Comparison of ENCODE assay signal across 35 cellular contexts in genomic region chr13:111993701-111994100, GRCh38.
"Had no signal": no experiment of that assay in that cellular context is flagged by ENCODE, and none has a peak within 500 bp of the region (broad histone marks: within the 10 kb centered on the region; RNA-seq: fewer than 3 reads in every experiment).

No MANE protein-coding gene starts in this region.

- H3K36me3 Mint-ChIP-seq: activated CD8-positive, alpha-beta memory T cell treated with anti-CD3 and anti-CD28 coated beads, Interleukin-2, amount 10 ng/mL, durations not matched to agents 7 days and 5 days; activated naive CD4-positive, alpha-beta T cell treated with anti-CD3 and anti-CD28 coated beads, Interleukin-2, amount 10 ng/mL, durations not matched to agents 7 days and 5 days; activated naive CD4-positive, alpha-beta T cell treated with anti-CD3 and anti-CD28 coated beads, Interleukin-2, amount 50 U/mL, for 24 hours; activated naive CD8-positive, alpha-beta T cell; activated naive CD8-positive, alpha-beta T cell treated with anti-CD3 and anti-CD28 coated beads, Interleukin-2, amount 10 ng/mL, durations not matched to agents 7 days and 5 days had no signal

- H3K4me3 Mint-ChIP-seq: activated CD4-positive, alpha-beta memory T cell treated with anti-CD3 and anti-CD28 coated beads, Interleukin-2, amount 10 ng/mL, durations not matched to agents 7 days and 5 days; activated CD4-positive, alpha-beta T cell treated with anti-CD3 and anti-CD28 coated beads for 36 hours; activated CD4-positive, alpha-beta T cell treated with anti-CD3 and anti-CD28 coated beads, Interleukin-2, amount 10 ng/mL, durations not matched to agents 7 days and 5 days; activated CD8-positive, alpha-beta memory T cell treated with anti-CD3 and anti-CD28 coated beads, Interleukin-2, amount 10 ng/mL, durations not matched to agents 7 days and 5 days; activated CD8-positive, alpha-beta T cell treated with anti-CD3 and anti-CD28 coated beads, Interleukin-2, amount 10 ng/mL, durations not matched to agents 7 days and 5 days; activated naive CD4-positive, alpha-beta T cell treated with anti-CD3 and anti-CD28 coated beads, Interleukin-2, amount 10 ng/mL, durations not matched to agents 7 days and 5 days; activated naive CD4-positive, alpha-beta T cell treated with anti-CD3 and anti-CD28 coated beads, Interleukin-2, amount 50 U/mL, for 24 hours; activated naive CD8-positive, alpha-beta T cell; activated naive CD8-positive, alpha-beta T cell treated with anti-CD3 and anti-CD28 coated beads, Interleukin-2, amount 10 ng/mL, durations not matched to agents 7 days and 5 days; activated naive CD8-positive, alpha-beta T cell treated with anti-CD3 and anti-CD28 coated beads, Interleukin-2, amount 50 U/mL, for 24 hours; activated T-cell treated with anti-CD3 and anti-CD28 coated beads, Interleukin-2, amount 50 U/mL, for 24 hours; brain; central memory CD8-positive, alpha-beta T cell; T-helper 1 cell treated with Interleukin-12 subunit alpha and Interleukin-12 subunit beta and Interleukin-4 antibody, amounts not matched to agents 30 μg/mL and 1 μg/mL, for 36 hours; T-helper 2 cell treated with Interferon-gamma antibody and Interleukin-4, amounts not matched to agents 5 μg/mL and 100 μg/mL, for 36 hours; WTC11 had no signal

- H3K9me3 ChIP-seq: ascending aorta had no signal

- H3K27me3 ChIP-seq: ascending aorta had no signal

- H3K4me3 ChIP-seq: ascending aorta, cardiac muscle cell had no signal

- H3K4me1 Mint-ChIP-seq: activated CD4-positive, alpha-beta memory T cell treated with anti-CD3 and anti-CD28 coated beads, Interleukin-2, amount 10 ng/mL, durations not matched to agents 7 days and 5 days; activated CD4-positive, alpha-beta T cell treated with anti-CD3 and anti-CD28 coated beads for 36 hours; activated CD4-positive, alpha-beta T cell treated with anti-CD3 and anti-CD28 coated beads, Interleukin-2, amount 10 ng/mL, durations not matched to agents 7 days and 5 days; activated CD8-positive, alpha-beta memory T cell treated with anti-CD3 and anti-CD28 coated beads, Interleukin-2, amount 10 ng/mL, durations not matched to agents 7 days and 5 days; activated naive CD4-positive, alpha-beta T cell treated with anti-CD3 and anti-CD28 coated beads, Interleukin-2, amount 10 ng/mL, durations not matched to agents 7 days and 5 days; activated naive CD4-positive, alpha-beta T cell treated with anti-CD3 and anti-CD28 coated beads, Interleukin-2, amount 50 U/mL, for 24 hours; activated naive CD8-positive, alpha-beta T cell treated with anti-CD3 and anti-CD28 coated beads, Interleukin-2, amount 10 ng/mL, durations not matched to agents 7 days and 5 days; activated naive CD8-positive, alpha-beta T cell treated with anti-CD3 and anti-CD28 coated beads, Interleukin-2, amount 50 U/mL, for 24 hours; central memory CD8-positive, alpha-beta T cell; WTC11 had no signal

- H3K27me3 Mint-ChIP-seq: activated CD4-positive, alpha-beta memory T cell treated with anti-CD3 and anti-CD28 coated beads, Interleukin-2, amount 10 ng/mL, durations not matched to agents 7 days and 5 days; activated CD8-positive, alpha-beta memory T cell treated with anti-CD3 and anti-CD28 coated beads, Interleukin-2, amount 10 ng/mL, durations not matched to agents 7 days and 5 days; activated naive CD4-positive, alpha-beta T cell treated with anti-CD3 and anti-CD28 coated beads, Interleukin-2, amount 10 ng/mL, durations not matched to agents 7 days and 5 days had no signal

- H3K4me1 ChIP-seq: ascending aorta had no signal

- H3K36me3 ChIP-seq: ascending aorta, cardiac muscle cell, WERI-Rb-1 had no signal

- H3K27ac ChIP-seq: ascending aorta, cardiac muscle cell, WERI-Rb-1 had no signal

- DNase-seq: activated CD4-positive, alpha-beta memory T cell treated with anti-CD3 and anti-CD28 coated beads, Interleukin-2, amount 10 ng/mL, durations not matched to agents 7 days and 5 days; activated CD4-positive, alpha-beta T cell treated with anti-CD3 and anti-CD28 coated beads for 1 hour; activated CD4-positive, alpha-beta T cell treated with anti-CD3 and anti-CD28 coated beads for 36 hours; activated CD4-positive, alpha-beta T cell treated with anti-CD3 and anti-CD28 coated beads for 48 hours; activated CD4-positive, alpha-beta T cell treated with anti-CD3 and anti-CD28 coated beads, Interleukin-2, amount 10 ng/mL, durations not matched to agents 7 days and 5 days; activated CD4-positive, alpha-beta T cell treated with anti-CD3 and anti-CD28 coated beads, Interleukin-2, amount 50 U/mL, for 48 hours; activated CD8-positive, alpha-beta memory T cell treated with anti-CD3 and anti-CD28 coated beads for 24 hours; activated CD8-positive, alpha-beta memory T cell treated with anti-CD3 and anti-CD28 coated beads, Interleukin-2, amount 10 ng/mL, durations not matched to agents 7 days and 5 days; activated CD8-positive, alpha-beta memory T cell treated with anti-CD3 and anti-CD28 coated beads, Interleukin-2, amount 50 U/mL, for 48 hours; activated CD8-positive, alpha-beta T cell treated with anti-CD3 and anti-CD28 coated beads, Interleukin-2, amount 10 ng/mL, durations not matched to agents 7 days and 5 days; activated effector memory CD4-positive, alpha-beta T cell treated with Interleukin-2 at 50 U/mL for 16 hours; activated gamma-delta T cell; activated naive CD4-positive, alpha-beta T cell treated with anti-CD3 and anti-CD28 coated beads, Interleukin-2, amount 10 ng/mL, durations not matched to agents 7 days and 5 days; activated naive CD4-positive, alpha-beta T cell treated with Interleukin-2 at 50 U/mL for 16 hours; activated naive CD8-positive, alpha-beta T cell treated with anti-CD3 and anti-CD28 coated beads, Interleukin-2, amount 10 ng/mL, durations not matched to agents 7 days and 5 days; activated naive CD8-positive, alpha-beta T cell treated with anti-CD3 and anti-CD28 coated beads, Interleukin-2, amount 50 U/mL, for 24 hours; activated T-cell treated with anti-CD3 and anti-CD28 coated beads, Interleukin-2, amount 50 U/mL, for 24 hours; activated T-cell treated with anti-CD3 and anti-CD28 coated beads, Interleukin-2, amount 50 U/mL, for 48 hours; amygdala; anterior cingulate cortex; cerebellar nuclear complex; T-helper 1 cell; T-helper 2 cell; T-helper 9 cell; WERI-Rb-1 had no signal

- H3K27ac Mint-ChIP-seq: activated CD4-positive, alpha-beta memory T cell treated with anti-CD3 and anti-CD28 coated beads, Interleukin-2, amount 10 ng/mL, durations not matched to agents 7 days and 5 days; activated CD4-positive, alpha-beta T cell treated with anti-CD3 and anti-CD28 coated beads for 36 hours; activated CD4-positive, alpha-beta T cell treated with anti-CD3 and anti-CD28 coated beads, Interleukin-2, amount 10 ng/mL, durations not matched to agents 7 days and 5 days; activated CD8-positive, alpha-beta memory T cell treated with anti-CD3 and anti-CD28 coated beads, Interleukin-2, amount 10 ng/mL, durations not matched to agents 7 days and 5 days; activated CD8-positive, alpha-beta T cell treated with anti-CD3 and anti-CD28 coated beads, Interleukin-2, amount 10 ng/mL, durations not matched to agents 7 days and 5 days; activated naive CD4-positive, alpha-beta T cell treated with anti-CD3 and anti-CD28 coated beads, Interleukin-2, amount 10 ng/mL, durations not matched to agents 7 days and 5 days; activated naive CD4-positive, alpha-beta T cell treated with anti-CD3 and anti-CD28 coated beads, Interleukin-2, amount 50 U/mL, for 24 hours; activated naive CD8-positive, alpha-beta T cell; activated naive CD8-positive, alpha-beta T cell treated with anti-CD3 and anti-CD28 coated beads, Interleukin-2, amount 10 ng/mL, durations not matched to agents 7 days and 5 days; activated naive CD8-positive, alpha-beta T cell treated with anti-CD3 and anti-CD28 coated beads, Interleukin-2, amount 50 U/mL, for 24 hours; activated T-cell treated with anti-CD3 and anti-CD28 coated beads, Interleukin-2, amount 50 U/mL, for 24 hours; activated T-helper 2 cell treated with anti-CD3 and anti-CD28 coated beads, Interferon-gamma antibody, Interleukin-2, Interleukin-4, amounts not matched to agents 10 μg/mL and 5 μg/mL and 100 μg/mL, durations not matched to agents 14 hours and 24 hours and 36 hours; brain; T-helper 1 cell treated with Interleukin-12 subunit alpha and Interleukin-12 subunit beta and Interleukin-4 antibody, amounts not matched to agents 30 μg/mL and 1 μg/mL, for 36 hours; T-helper 2 cell treated with Interferon-gamma antibody and Interleukin-4, amounts not matched to agents 5 μg/mL and 100 μg/mL, for 36 hours; WTC11 had no signal

- ATAC-seq: activated CD4-positive, alpha-beta T cell treated with anti-CD3 and anti-CD28 coated beads for 36 hours; activated CD8-positive, alpha-beta memory T cell treated with anti-CD3 and anti-CD28 coated beads, Interleukin-2, amount 10 ng/mL, durations not matched to agents 7 days and 5 days; activated CD8-positive, alpha-beta T cell treated with anti-CD3 and anti-CD28 coated beads, Interleukin-2, amount 10 ng/mL, durations not matched to agents 7 days and 5 days; activated naive CD8-positive, alpha-beta T cell treated with anti-CD3 and anti-CD28 coated beads, Interleukin-2, amount 50 U/mL, for 24 hours; WTC11 had no signal
